In the genomic region with DNA sequence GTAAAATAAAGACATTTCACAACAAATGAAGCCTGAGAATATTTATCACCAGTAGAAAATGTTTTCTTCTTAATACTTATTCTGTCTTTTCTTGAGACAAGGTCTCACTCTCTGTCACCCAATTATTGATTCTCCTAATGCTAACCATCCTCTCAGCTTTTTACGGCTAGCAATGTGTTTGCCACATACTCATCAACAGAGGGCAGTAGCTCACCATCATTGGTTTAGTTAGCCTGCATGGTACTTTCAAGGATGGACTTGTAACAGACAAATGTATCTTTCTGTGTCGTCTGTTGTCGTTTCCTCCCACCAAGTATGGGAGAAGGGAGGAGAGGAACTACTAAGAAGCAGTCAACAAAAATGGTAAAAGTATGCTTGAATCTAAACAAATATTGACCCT, we compare ENCODE assay signal across 8 cellular contexts. TPM values are rescaled to one million over a fixed set of nuclear protein-coding genes. Genes with fewer than 3 reads are reported as not detected.
DNase-seq lines count a peak whose midpoint lies in the region; ATAC-seq and TF ChIP-seq lines count a peak whose summit lies in the region.

No MANE protein-coding gene starts in this region.

- POLR2A ChIA-PET in SK-N-SH (lab: Yijun Ruan, JAX) = interaction anchor here (1.9 kb wide), 1 partner anchor 202 kb away, joined by 10 read pairs; no protein-coding TSS in a partner anchor

- TF ChIP-seq CTCF in C4-2B (conservative IDR thresholded peaks at IDR 0.05) (peak; percentile 72), SK-N-SH (IDR thresholded peaks at IDR 0.05) (peak; percentile 89), choroid plexus epithelial cell (conservative IDR thresholded peaks at IDR 0.05; ENCODE audit: low read depth, low read length) (peak; percentile 92), left lung (IDR thresholded peaks at IDR 0.05) (peak; percentile 70 to 72), tibial artery (IDR thresholded peaks at IDR 0.05) (peak; percentile 65 to 70)

- CTCF ChIA-PET in SK-N-SH (lab: Yijun Ruan, JAX) = interaction anchor here (0.5 to 7.4 kb wide), 63 partner anchors 10 to 806 kb away, joined by 3 to 620 read pairs (median 5); a partner anchor contains a TSS

- WGBS in SK-N-SH (ENCODE audit: low lambda C conversion rate) = 0% methylated on average over 3 of the region's 3 CpGs

- H3K4me1 ChIP-seq in SK-N-SH (ENCODE audit: control insufficient read depth in 1 of 2, insufficient read depth in 2 of 2, low read depth in 1 of 2, low read length in 1 of 2) (peaks cover 2 to 4% of the 10 kb centered on the region in 2 experiments; a peak in 2 of 4 replicates), left lung (peaks cover 0 to 8% of the 10 kb centered on the region in 2 donors), tibial artery (peaks cover 0 to 3% (median 2%) of the 10 kb centered on the region in 4 donors)

- H3F3A ChIP-seq in SK-N-SH (replicated peaks; ENCODE audit: insufficient read depth) = no peaks in the 10 kb centered on the region

- intact Hi-C loops in left lung (cut with DNase I) = loop anchor here in 1 of 2 donors (2.0 to 10.0 kb wide), 3 partner anchors 156 to 589 kb away; no protein-coding TSS in a partner anchor
- intact Hi-C loops in tibial artery (cut with DNase I; ENCODE audit: low total_unique reads) = loop anchor here (5.0 to 10.0 kb wide), 3 partner anchors 199 to 616 kb away; no protein-coding TSS in a partner anchor

- H4K20me1 ChIP-seq in SK-N-SH (ENCODE audit: insufficient read depth) = no peaks in the 10 kb centered on the region

- no peaks in the 10 kb centered on the region for H3K9me2 ChIP-seq in SK-N-SH

- peak overlapping the region; percentile 75 for H2AFZ ChIP-seq in SK-N-SH (ENCODE audit: low read depth)

- H3K4me3 ChIP-seq in SK-N-SH (ENCODE audit: low read depth in 2 of 2, low read length in 1 of 2) (peak overlapping the region in 1 of 2 experiments; percentile 40; a peak in 1 of 4 replicates), choroid plexus epithelial cell (ENCODE audit: low read depth, low read length) (no peak overlapping the region), left lung (no peak overlapping the region), tibial artery (no peak overlapping the region)

- no peaks in the 10 kb centered on the region for H3K79me2 ChIP-seq in SK-N-SH (ENCODE audit: insufficient read depth)

- H3K36me3 ChIP-seq in SK-N-SH (replicated peaks in 1 of 2; ENCODE audit: control insufficient read depth in 1 of 2, insufficient read depth in 2 of 2, low read length in 1 of 2) = no peaks in the 10 kb centered on the region
- H3K36me3 ChIP-seq in left lung = no peaks in the 10 kb centered on the region
- H3K36me3 ChIP-seq in tibial artery = no peaks in the 10 kb centered on the region

- no peak overlapping the region for H3K27ac ChIP-seq in C4-2B
- no peak overlapping the region for H3K27ac ChIP-seq in SK-N-SH (ENCODE audit: low read depth in 2 of 2, low read length in 1 of 2)
- H3K27ac ChIP-seq in left lung = no peak overlapping the region
- H3K27ac ChIP-seq in tibial artery = no peak overlapping the region

- peak; percentile 97 for TF ChIP-seq RAD21 in SK-N-SH (IDR thresholded peaks at IDR 0.05; ENCODE audit: low read length)

- ATAC-seq in GM18502 (IDR thresholded peaks at IDR 0.05; ENCODE audit: poor library complexity, unreplicated experiment) (peak; percentile 84), HG02798 (IDR thresholded peaks at IDR 0.05; ENCODE audit: poor library complexity, unreplicated experiment) (peak; percentile 87), left lung (peak; percentile 95)

- no peaks in the 10 kb centered on the region for H3K9me3 ChIP-seq in SK-N-SH
- no peaks in the 10 kb centered on the region for H3K9me3 ChIP-seq in left lung
- no peaks in the 10 kb centered on the region for H3K9me3 ChIP-seq in tibial artery

- H3K27me3 ChIP-seq in SK-N-SH (ENCODE audit: insufficient read depth) = no peaks in the 10 kb centered on the region
- H3K27me3 ChIP-seq in left lung = peaks cover 0 to 22% of the 10 kb centered on the region in 2 donors
- peaks cover 0 to 5% of the 10 kb centered on the region in 2 donors for H3K27me3 ChIP-seq in tibial artery

- peak; percentile 59 for DNase-seq in NCI-H1092 (lab: John Stamatoyannopoulos, UW)
- peak; percentile 57 for DNase-seq in SK-N-SH
- DNase-seq in choroid plexus epithelial cell (ENCODE audit: low read depth) = peak; percentile 91
- DNase-seq in left lung = no peak
- no peak for DNase-seq in tibial artery

- H3K4me2 ChIP-seq in SK-N-SH = peak overlapping the region; percentile 58; the same call in 1 of the 2 replicates

- no peak for TF ChIP-seq EP300 in SK-N-SH (IDR thresholded peaks at IDR 0.05; ENCODE audit: borderline replicate concordance in 1 of 2, low read depth in 1 of 2, low read length in 1 of 2)

- H3K9ac ChIP-seq in SK-N-SH = no peak overlapping the region

TF ChIP-seq in SK-N-SH, 30 proteins besides CTCF, POLR2A, EP300 and RAD21:
- TF ChIP-seq NRF1 (IDR thresholded peaks at IDR 0.05; ENCODE audit: low read depth, low read length) (no peak), SMC3 (IDR thresholded peaks at IDR 0.05; ENCODE audit: low read depth, low read length) (peak; percentile 75)

RNA-seq across cellular contexts. Expression of a gene that starts 5.9 kb away (rescaled TPM):
- 25.4 and 33.7 TPM in 2 replicates for polyA plus RNA-seq in SK-N-SH (2012; rRNA removed)
- 26.8 and 27.9 TPM in 2 replicates for polyA plus RNA-seq in SK-N-SH (2012; cell fraction: cytosol; rRNA removed)
- polyA plus RNA-seq in SK-N-SH (2012; cell fraction: nucleus; rRNA removed) = 19.0 and 29.3 TPM in 2 replicates
- 10 to 100 TPM; 40.2 to 45.1 TPM for total RNA-seq in left lung

Comparison
In these comparisons a context has a peak if more than half of its experiments do, and no peak if none do; other contexts are left out.
1. DNase-seq: peak in NCI-H1092 (single experiment), SK-N-SH (single experiment) and choroid plexus epithelial cell (single experiment); none in left lung (0 of 2) and tibial artery (0 of 2).
2. Peak in every context shown above with its lines, with median percentiles within 50 percentile points of each other: CTCF ChIP-seq and ATAC-seq.